15 cellular contexts compared by ENCODE assay signal in genomic region chr22:37417737-37418348, GRCh38. TPM values are rescaled to one million over a fixed set of nuclear protein-coding genes. Genes with fewer than 3 reads are reported as not detected.
"Had no signal": no experiment of that assay in that cellular context is flagged by ENCODE, and none has a peak within 500 bp of the region (broad histone marks: within the 10 kb centered on the region; RNA-seq: fewer than 3 reads in every experiment).

No MANE protein-coding gene starts in this region.

- DNase-seq: activated B cell treated with CpG ODN at 0.5 μM for 24 hours; activated CD4-positive, alpha-beta T cell treated with anti-CD3 and anti-CD28 coated beads for 48 hours; activated gamma-delta T cell treated with Interleukin-2 at 50 U/mL for 16 hours; activated naive CD8-positive, alpha-beta T cell treated with anti-CD3 and anti-CD28 coated beads, Interleukin-2, amount 10 ng/mL, durations not matched to agents 7 days and 5 days; aorta; left ventricle myocardium inferior; mucosa of descending colon; stimulated activated CD4-positive, alpha-beta T cell treated with anti-CD3 and anti-CD28 coated beads, Interleukin-2, amount 100 ng/mL, for 24 hours; SW 1271 had no signal

- H3K9me3 Mint-ChIP-seq: activated B cell treated with CpG ODN at 0.5 μM for 24 hours; activated naive CD8-positive, alpha-beta T cell treated with anti-CD3 and anti-CD28 coated beads, Interleukin-2, amount 10 ng/mL, durations not matched to agents 7 days and 5 days; neural crest cell; T-helper 2 cell treated with Interferon-gamma antibody and Interleukin-4, amounts not matched to agents 5 μg/mL and 100 μg/mL, for 36 hours had no signal

- H3K36me3 Mint-ChIP-seq: activated naive CD8-positive, alpha-beta T cell treated with anti-CD3 and anti-CD28 coated beads, Interleukin-2, amount 10 ng/mL, durations not matched to agents 7 days and 5 days had no signal

- H3K36me3 ChIP-seq: breast epithelium, esophagus muscularis mucosa, left ventricle myocardium inferior, pancreas, thoracic aorta had no signal

- H3K27ac Mint-ChIP-seq: activated B cell treated with CpG ODN at 0.5 μM for 24 hours had no signal

- H3K9me3 ChIP-seq: breast epithelium, esophagus muscularis mucosa, left ventricle myocardium inferior, mucosa of descending colon, pancreas, thoracic aorta had no signal

- H3K4me1 ChIP-seq: pancreas had no signal

- H3K4me3 ChIP-seq: breast epithelium, esophagus muscularis mucosa, left ventricle myocardium inferior, mucosa of descending colon, pancreas, thoracic aorta had no signal

- H3K27ac ChIP-seq: breast epithelium, esophagus muscularis mucosa, left ventricle myocardium inferior, pancreas, thoracic aorta had no signal

RNA-seq across cellular contexts. Expression of gene ELFN2, which starts 9.4 kb away (rescaled TPM):
- total RNA-seq: activated B cell treated with CpG ODN at 0.5 μM for 24 hours, breast epithelium, left ventricle myocardium inferior, thoracic aorta had no signal
- polyA plus RNA-seq: aorta had no signal
